Comparison of ENCODE assay signal across 18 cellular contexts in the genomic region with DNA sequence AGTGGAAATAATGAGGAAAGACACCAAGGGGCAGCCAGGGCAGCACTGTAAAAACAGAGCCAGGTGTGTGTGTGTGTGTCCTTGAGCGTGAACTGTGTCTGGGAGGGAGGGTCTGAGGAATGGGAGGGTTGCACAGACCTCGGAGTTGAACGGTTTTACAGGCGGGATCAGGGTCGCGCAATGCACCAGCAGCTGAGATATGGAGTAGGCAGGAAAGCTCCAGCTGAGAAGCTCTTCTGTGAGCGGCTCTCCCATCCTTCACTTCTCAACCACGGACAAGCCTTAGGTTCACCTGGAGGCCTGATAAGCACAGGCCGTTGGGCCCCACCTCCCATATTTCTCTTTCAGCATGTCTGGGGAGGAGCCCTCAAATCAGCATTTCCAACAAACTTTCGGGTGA. TPM values are rescaled to one million over a fixed set of nuclear protein-coding genes. Genes with fewer than 3 reads are reported as not detected.
DNase-seq lines count a peak whose midpoint lies in the region; ATAC-seq and TF ChIP-seq lines count a peak whose summit lies in the region.
"Had no signal": no experiment of that assay in that cellular context is flagged by ENCODE, and none has a peak within 500 bp of the region (broad histone marks: within the 10 kb centered on the region; RNA-seq: fewer than 3 reads in every experiment).

No MANE protein-coding gene starts in this region.

- H3K4me3 Mint-ChIP-seq in CD4-positive, alpha-beta T cell: peak overlapping the region; percentile 0
- no peak overlapping the region for H3K4me3 Mint-ChIP-seq in activated naive CD8-positive, alpha-beta T cell treated with anti-CD3 and anti-CD28 coated beads, Interleukin-2, amount 10 ng/mL, durations not matched to agents 7 days and 5 days
- peak overlapping the region in 6 of 8 donors; percentile 2 to 62 (median 48) for H3K4me3 Mint-ChIP-seq in naive B cell
- H3K4me3 Mint-ChIP-seq: activated naive CD4-positive, alpha-beta T cell treated with anti-CD3 and anti-CD28 coated beads for 36 hours; WTC11 had no signal

- H3K27me3 Mint-ChIP-seq in CD4-positive, alpha-beta T cell: no peaks in the 10 kb centered on the region
- no peaks in the 10 kb centered on the region for H3K27me3 Mint-ChIP-seq in activated naive CD8-positive, alpha-beta T cell treated with anti-CD3 and anti-CD28 coated beads, Interleukin-2, amount 10 ng/mL, durations not matched to agents 7 days and 5 days
- no peaks in the 10 kb centered on the region for H3K27me3 Mint-ChIP-seq in naive B cell
- H3K27me3 Mint-ChIP-seq: T-cell had no signal

- DNase-seq in CD4-positive, alpha-beta T cell: no peak
- DNase-seq in HCT116 (ENCODE audit: low read depth, low spot score): no peak
- DNase-seq in activated naive CD8-positive, alpha-beta T cell treated with anti-CD3 and anti-CD28 coated beads, Interleukin-2, amount 10 ng/mL, durations not matched to agents 7 days and 5 days: no peak
- no peak for DNase-seq in naive B cell
- DNase-seq in stimulated activated CD4-positive, alpha-beta T cell treated with anti-CD3 and anti-CD28 coated beads, Interleukin-4, amount 100 ng/mL, for 24 hours: no peak
- no peak for DNase-seq in DMS153 treated with DMSO at 0.1 percent for 48 hours (lab: John Stamatoyannopoulos, UW; ENCODE audit: unreplicated experiment)
- DNase-seq in tibial nerve (ENCODE audit: low spot score in 2 of 2): no peak
- DNase-seq in esophagus muscularis mucosa (ENCODE audit: extremely low spot score): no peak
- DNase-seq: activated CD8-positive, alpha-beta memory T cell treated with anti-CD3 and anti-CD28 coated beads, Interleukin-2, amount 50 U/mL, for 4 hours; activated naive CD4-positive, alpha-beta T cell treated with anti-CD3 and anti-CD28 coated beads for 36 hours; C1 segment of cervical spinal cord; EL; foreskin fibroblast; NCI-H1105; spleen had no signal

- 77 to 81% methylated on average over 10 of the region's 10 CpGs for WGBS in tibial nerve, 2 donors
- 76% methylated on average over 10 of the region's 10 CpGs for WGBS in esophagus muscularis mucosa

- intact Hi-C loops in CD4-positive, alpha-beta T cell (cut with DNase I, micrococcal nuclease): loop anchor here in 1 of 2 experiments (5.0 kb wide), 1 partner anchor 309 kb away; no protein-coding TSS in a partner anchor
- intact Hi-C loops in HCT116 (cut with micrococcal nuclease): loop anchor here (5.0 kb wide), 1 partner anchor 119 kb away; the partner anchor contains the start of gene AFTPH
- intact Hi-C loops in esophagus muscularis mucosa (cut with DNase I): loop anchor here (10.0 kb wide), 1 partner anchor 117 kb away; the partner anchor contains the start of gene AFTPH

- H3K4me1 Mint-ChIP-seq in CD4-positive, alpha-beta T cell (ENCODE audit: low read depth): peaks cover 93% of the 10 kb centered on the region
- peaks cover 81% of the 10 kb centered on the region for H3K4me1 Mint-ChIP-seq in activated naive CD8-positive, alpha-beta T cell treated with anti-CD3 and anti-CD28 coated beads, Interleukin-2, amount 10 ng/mL, durations not matched to agents 7 days and 5 days
- peaks cover 66 to 96% (median 85%) of the 10 kb centered on the region in 3 donors for H3K4me1 Mint-ChIP-seq in naive B cell

- no peak overlapping the region for H3K9ac ChIP-seq in HCT116 (ENCODE audit: low read length)

- no peak for TF ChIP-seq POLR2A in HCT116 (IDR thresholded peaks at IDR 0.05; ENCODE audit: borderline replicate concordance, extremely low read depth, insufficient read depth, insufficient read length)
- TF ChIP-seq POLR2A in tibial nerve (IDR thresholded peaks at IDR 0.05): no peak
- TF ChIP-seq POLR2A in esophagus muscularis mucosa (IDR thresholded peaks at IDR 0.05; ENCODE audit: low read depth): no peak

- H3K27ac ChIP-seq in CD4-positive, alpha-beta T cell (ENCODE audit: low read depth, low read length): no peak overlapping the region
- H3K27ac ChIP-seq in HCT116 (ENCODE audit: low read depth, low read length) (no peak overlapping the region), tibial nerve (peak overlapping the region in 2 of 4 donors; percentile 67 to 89), esophagus muscularis mucosa (replicated peaks in 1 of 4) (peak overlapping the region in 1 of 4 donors; percentile 16)
- H3K27ac ChIP-seq: pancreas had no signal

- BruUV-seq in HCT116 (replicated peaks; lab: Mats Ljungman, UMichigan): no TSS peak

- POLR2A ChIA-PET in CD4-positive, alpha-beta T cell (lab: Charles Lee): interaction anchor here (0.8 kb wide), 1 partner anchor 51 kb away, joined by 3 read pairs; no protein-coding TSS in a partner anchor
- POLR2A ChIA-PET in HCT116 (lab: Charles Lee): no interaction called here
- POLR2A ChIA-PET in activated naive CD8-positive, alpha-beta T cell treated with anti-CD3 and anti-CD28 coated beads, Interleukin-2, amount 10 ng/mL, durations not matched to agents 7 days and 5 days (lab: Charles Lee): no interaction called here

- no peaks in the 10 kb centered on the region for H3K9me3 Mint-ChIP-seq in CD4-positive, alpha-beta T cell
- no peaks in the 10 kb centered on the region for H3K9me3 Mint-ChIP-seq in activated naive CD8-positive, alpha-beta T cell treated with anti-CD3 and anti-CD28 coated beads, Interleukin-2, amount 10 ng/mL, durations not matched to agents 7 days and 5 days
- H3K9me3 Mint-ChIP-seq in naive B cell: no peaks in the 10 kb centered on the region
- H3K9me3 Mint-ChIP-seq: activated naive CD4-positive, alpha-beta T cell treated with anti-CD3 and anti-CD28 coated beads for 36 hours; T-cell; WTC11 had no signal

- ATAC-seq in CD4-positive, alpha-beta T cell (ENCODE audit: poor library complexity): no peak
- ATAC-seq in HCT116 (no peak), naive B cell (ENCODE audit: low read depth in 2 of 2) (no peak)
- ATAC-seq in activated naive CD8-positive, alpha-beta T cell treated with anti-CD3 and anti-CD28 coated beads, Interleukin-2, amount 10 ng/mL, durations not matched to agents 7 days and 5 days (ENCODE audit: low read depth): no peak
- ATAC-seq: T-cell, WTC11 had no signal

- no peak for TF ChIP-seq RAD21 in HCT116 (IDR thresholded peaks at IDR 0.05; ENCODE audit: low read depth)

- no peaks in the 10 kb centered on the region for H3K9me2 ChIP-seq in HCT116 (ENCODE audit: insufficient read depth)

- peaks cover 13% of the 10 kb centered on the region; the same call in 1 of the 2 replicates for H4K20me1 ChIP-seq in HCT116 (ENCODE audit: insufficient read depth)

- RAD21 ChIA-PET in HCT116 (lab: Charles Lee; ENCODE audit: low non-redundant PET in 1 of 2, low total read pairs in 2 of 2, uncharacterized antibody in 2 of 2, unreplicated experiment in 2 of 2): no interaction called here

- H3K36me3 ChIP-seq in HCT116 (ENCODE audit: control insufficient read depth in 1 of 2, insufficient read depth in 2 of 2, low read length in 2 of 2) (peaks cover 0 to 4% of the 10 kb centered on the region in 2 experiments; a peak in 1 of 4 replicates), tibial nerve (peaks cover 0 to 2% (median 0%) of the 10 kb centered on the region in 3 donors), esophagus muscularis mucosa (no peaks in the 10 kb centered on the region)
- H3K36me3 ChIP-seq: pancreas had no signal

- no peak for TF ChIP-seq CTCF in CD4-positive, alpha-beta T cell (IDR thresholded peaks at IDR 0.05)
- TF ChIP-seq CTCF in HCT116 (IDR thresholded peaks at IDR 0.05 in 2 of 3, conservative IDR thresholded peaks at IDR 0.05 in 1 of 3; ENCODE audit: borderline replicate concordance in 1 of 3, insufficient read depth in 1 of 3, low read depth in 2 of 3, low read length in 2 of 3) (no peak), tibial nerve (IDR thresholded peaks at IDR 0.05) (no peak), esophagus muscularis mucosa (IDR thresholded peaks at IDR 0.05) (no peak)

- no peaks in the 10 kb centered on the region for H3K27me3 ChIP-seq in CD4-positive, alpha-beta T cell (ENCODE audit: control insufficient read depth, insufficient read depth, low read length)
- H3K27me3 ChIP-seq in HCT116 (ENCODE audit: insufficient read depth, low read length) (no peaks in the 10 kb centered on the region), tibial nerve (no peaks in the 10 kb centered on the region), esophagus muscularis mucosa (no peaks in the 10 kb centered on the region)
- H3K27me3 ChIP-seq: pancreas, spleen had no signal

- H3K9me3 ChIP-seq in CD4-positive, alpha-beta T cell (ENCODE audit: control insufficient read depth, low read length): no peaks in the 10 kb centered on the region
- H3K9me3 ChIP-seq in HCT116 (ENCODE audit: control insufficient read depth in 1 of 2, insufficient read depth in 1 of 2, low read depth in 1 of 2, low read length in 2 of 2) (no peaks in the 10 kb centered on the region), tibial nerve (no peaks in the 10 kb centered on the region), esophagus muscularis mucosa (no peaks in the 10 kb centered on the region)
- H3K9me3 ChIP-seq: pancreas, spleen had no signal

- H2AFZ ChIP-seq in HCT116 (ENCODE audit: low read depth, low read length, poor library complexity, severe bottlenecking): no peak overlapping the region

- peaks cover 15% of the 10 kb centered on the region for H3K36me3 Mint-ChIP-seq in CD4-positive, alpha-beta T cell (ENCODE audit: low read depth)
- H3K36me3 Mint-ChIP-seq in activated naive CD8-positive, alpha-beta T cell treated with anti-CD3 and anti-CD28 coated beads, Interleukin-2, amount 10 ng/mL, durations not matched to agents 7 days and 5 days: peaks cover 7% of the 10 kb centered on the region
- H3K36me3 Mint-ChIP-seq in naive B cell: no peaks in the 10 kb centered on the region

- H3K4me3 ChIP-seq in HCT116 (replicated peaks in 1 of 2; ENCODE audit: low read depth in 1 of 2, low read length in 2 of 2) (no peak overlapping the region), tibial nerve (no peak overlapping the region), esophagus muscularis mucosa (no peak overlapping the region)
- H3K4me3 ChIP-seq: pancreas, spleen had no signal

- H3K4me1 ChIP-seq in HCT116 (ENCODE audit: control insufficient read depth in 1 of 2, insufficient read depth in 2 of 2, low read length in 2 of 2) (peaks cover 62 to 88% of the 10 kb centered on the region in 2 experiments), tibial nerve (peaks cover 0 to 85% (median 48%) of the 10 kb centered on the region in 4 donors), esophagus muscularis mucosa (peaks cover 69 to 89% (median 84%) of the 10 kb centered on the region in 4 donors)

- no peak for TF ChIP-seq EP300 in tibial nerve (IDR thresholded peaks at IDR 0.05)
- TF ChIP-seq EP300 in esophagus muscularis mucosa (IDR thresholded peaks at IDR 0.05): no peak

- CTCF ChIA-PET in CD4-positive, alpha-beta T cell (lab: Charles Lee): no interaction called here
- CTCF ChIA-PET in HCT116 (lab: Charles Lee): no interaction called here

- peak overlapping the region; percentile 13; the same call in 1 of the 2 replicates for H3K4me2 ChIP-seq in HCT116 (ENCODE audit: low read length)

- H3K79me2 ChIP-seq in HCT116 (ENCODE audit: insufficient read depth, low read length): peaks cover 100% of the 10 kb centered on the region

- H3K27ac Mint-ChIP-seq in CD4-positive, alpha-beta T cell: peak overlapping the region; percentile 61
- peak overlapping the region; percentile 19 for H3K27ac Mint-ChIP-seq in activated naive CD8-positive, alpha-beta T cell treated with anti-CD3 and anti-CD28 coated beads, Interleukin-2, amount 10 ng/mL, durations not matched to agents 7 days and 5 days
- H3K27ac Mint-ChIP-seq in naive B cell: peak overlapping the region in 5 of 6 donors; percentile 82 to 96 (median 89)
- H3K27ac Mint-ChIP-seq: activated naive CD4-positive, alpha-beta T cell treated with anti-CD3 and anti-CD28 coated beads for 36 hours; T-cell; WTC11 had no signal

RNA-seq across cellular contexts. Expression of gene SERTAD2, which starts 12.1 kb away (rescaled TPM):
- 10 to 100 TPM; 50.5 to 54.1 TPM for total RNA-seq in CD4-positive, alpha-beta T cell
- total RNA-seq in HCT116 (2021; ENCODE audit: unreplicated experiment) (80.1 TPM), tibial nerve (10 to 100 TPM; 15.9 to 18.8 (median 17.4) TPM), esophagus muscularis mucosa (10 to 100 TPM; 12.1 to 18.1 (median 14.3) TPM)
- polyA plus RNA-seq in HCT116 (2012): 62.0 and 63.9 TPM in 2 replicates
- total RNA-seq in activated naive CD8-positive, alpha-beta T cell treated with anti-CD3 and anti-CD28 coated beads, Interleukin-2, amount 10 ng/mL, durations not matched to agents 7 days and 5 days: 10 to 100 TPM; 27.0 to 27.7 TPM
- polyA plus RNA-seq in naive B cell (ENCODE audit: low read depth in 6 of 6): 10 to 100 TPM in 5 of 6 donors, 1 to 10 TPM in 1; 7.9 to 21.8 (median 13.2) TPM

Comparison
In these comparisons a context has a peak if more than half of its experiments do, and no peak if none do; other contexts are left out.
1. H3K27ac Mint-ChIP-seq: peak in every context shown above with its lines; median percentile 89 in naive B cell; 61 in CD4-positive, alpha-beta T cell; 19 in activated naive CD8-positive, alpha-beta T cell treated with anti-CD3 and anti-CD28 coated beads, Interleukin-2, amount 10 ng/mL, durations not matched to agents 7 days and 5 days.